In genomic region chr11:17714870-17715269, GRCh38 we compare ENCODE assay signal across 20 cellular contexts. TPM values are rescaled to one million over a fixed set of nuclear protein-coding genes. Genes with fewer than 3 reads are reported as not detected.
DNase-seq lines count a peak whose midpoint lies in the region; ATAC-seq and TF ChIP-seq lines count a peak whose summit lies in the region.
"Had no signal": no experiment of that assay in that cellular context is flagged by ENCODE, and none has a peak within 500 bp of the region (broad histone marks: within the 10 kb centered on the region; RNA-seq: fewer than 3 reads in every experiment).

No MANE protein-coding gene starts in this region.

- WGBS in heart left ventricle, 4 donors: 49 to 71% (median 68%) methylated on average over 4 of the region's 4 CpGs
- WGBS in psoas muscle, 3 donors: 29 to 46% (median 31%) methylated on average over 4 of the region's 4 CpGs

- no peaks in the 10 kb centered on the region for H3K4me1 Mint-ChIP-seq in HFFc6 (ENCODE audit: low read depth)
- H3K4me1 Mint-ChIP-seq: CD4-positive, CD25-positive, alpha-beta regulatory T cell; CD8-positive, alpha-beta memory T cell; IgD-negative memory B cell had no signal

- peaks cover 18% of the 10 kb centered on the region for H3K27me3 Mint-ChIP-seq in HFFc6 (ENCODE audit: insufficient read depth)

- peak overlapping the region in 5 of 12 donors; percentile 38 to 57 (median 46) for H3K27ac ChIP-seq in heart left ventricle
- H3K27ac ChIP-seq in left ventricle myocardium inferior (replicated peaks): peak overlapping the region; percentile 67
- H3K27ac ChIP-seq in psoas muscle: peak overlapping the region; percentile 96
- H3K27ac ChIP-seq: GM23248, HL-60 had no signal

- intact Hi-C loops in heart left ventricle (cut with DNase I): loop anchor here in 1 of 10 donors (5.0 kb wide), 1 partner anchor 113 kb away; no protein-coding TSS in a partner anchor
- intact Hi-C loops in left cardiac atrium (cut with DNase I): no loop called here
- intact Hi-C loops in left ventricle myocardium inferior (cut with micrococcal nuclease): no loop called here
- intact Hi-C loops in psoas muscle (cut with DNase I): loop anchor here (1.0 to 5.0 kb wide), 2 partner anchors 16 to 83 kb away; no protein-coding TSS in a partner anchor

- peaks cover 4 to 51% (median 11%) of the 10 kb centered on the region in 9 donors for H3K27me3 ChIP-seq in heart left ventricle
- peaks cover 60% of the 10 kb centered on the region for H3K27me3 ChIP-seq in left ventricle myocardium inferior (ENCODE audit: low read depth)
- peaks cover 0 to 4% (median 0%) of the 10 kb centered on the region in 3 donors for H3K27me3 ChIP-seq in psoas muscle (ENCODE audit: insufficient read depth in 3 of 3, low read length in 2 of 3)

- no peak overlapping the region for H3K4me3 ChIP-seq in heart left ventricle
- H3K4me3 ChIP-seq in left ventricle myocardium inferior: no peak overlapping the region
- peak overlapping the region; percentile 39 for H3K4me3 ChIP-seq in psoas muscle
- H3K4me3 ChIP-seq: GM23248, HAP-1 had no signal

- H3K9me3 ChIP-seq in heart left ventricle: no peaks in the 10 kb centered on the region
- no peaks in the 10 kb centered on the region for H3K9me3 ChIP-seq in left ventricle myocardium inferior (replicated peaks)
- no peaks in the 10 kb centered on the region for H3K9me3 ChIP-seq in psoas muscle
- H3K9me3 ChIP-seq: BE2C, HAP-1 had no signal

- ATAC-seq in heart left ventricle (peak in 3 of 4 donors; percentile 19 to 63 (median 31)), left cardiac atrium (no peak), psoas muscle (peak in 3 of 4 donors; percentile 29 to 44 (median 33))

- peaks cover 0 to 19% (median 0%) of the 10 kb centered on the region in 12 donors for H3K4me1 ChIP-seq in heart left ventricle
- peaks cover 24% of the 10 kb centered on the region for H3K4me1 ChIP-seq in left ventricle myocardium inferior
- peaks cover 42% of the 10 kb centered on the region for H3K4me1 ChIP-seq in psoas muscle
- H3K4me1 ChIP-seq: BE2C, HAP-1 had no signal

- TF ChIP-seq POLR2A in heart left ventricle (IDR thresholded peaks at IDR 0.05): no peak

- H3K36me3 ChIP-seq in heart left ventricle: no peaks in the 10 kb centered on the region
- H3K36me3 ChIP-seq in left ventricle myocardium inferior: no peaks in the 10 kb centered on the region
- H3K36me3 ChIP-seq in psoas muscle (ENCODE audit: insufficient read depth in 1 of 2, low read depth in 1 of 2): no peaks in the 10 kb centered on the region
- H3K36me3 ChIP-seq: BE2C, HAP-1 had no signal

- H3K36me3 Mint-ChIP-seq in HFFc6 (ENCODE audit: low read depth): no peaks in the 10 kb centered on the region
- H3K36me3 Mint-ChIP-seq: CD4-positive, CD25-positive, alpha-beta regulatory T cell; CD8-positive, alpha-beta memory T cell; IgD-negative memory B cell had no signal

- DNase-seq in heart left ventricle: no peak
- no peak for DNase-seq in left cardiac atrium
- DNase-seq in left ventricle myocardium inferior: no peak
- no peak for DNase-seq in psoas muscle
- DNase-seq in cerebellar cortex (ENCODE audit: low spot score): no peak
- no peak for DNase-seq in HFFc6
- no peak for DNase-seq in AG20443 (ENCODE audit: low spot score)
- DNase-seq: BE2C; C1 segment of cervical spinal cord; CD4-positive, CD25-positive, alpha-beta regulatory T cell; CD8-positive, alpha-beta memory T cell; COR-L47; DMS 273 treated with DMSO at 0.1 percent for 48 hours; GM23248 had no signal

- no peak overlapping the region for H3K27ac Mint-ChIP-seq in HFFc6
- H3K27ac Mint-ChIP-seq: CD4-positive, CD25-positive, alpha-beta regulatory T cell; CD8-positive, alpha-beta memory T cell; IgD-negative memory B cell had no signal

- H3K4me3 Mint-ChIP-seq in HFFc6: no peak overlapping the region
- H3K4me3 Mint-ChIP-seq: CD4-positive, CD25-positive, alpha-beta regulatory T cell; CD8-positive, alpha-beta memory T cell; IgD-negative memory B cell had no signal

- TF ChIP-seq CTCF in heart left ventricle (IDR thresholded peaks at IDR 0.05) (no peak), left ventricle myocardium inferior (IDR thresholded peaks at IDR 0.05; ENCODE audit: borderline replicate concordance) (no peak), psoas muscle (IDR thresholded peaks at IDR 0.05) (no peak), HFFc6 (IDR thresholded peaks at IDR 0.05) (no peak)

- no peaks in the 10 kb centered on the region for H3K9me3 Mint-ChIP-seq in HFFc6
- H3K9me3 Mint-ChIP-seq: CD8-positive, alpha-beta memory T cell had no signal

RNA-seq across cellular contexts. Expression of gene MYOD1, which starts 4.5 kb away (rescaled TPM):
- not detected for total RNA-seq in heart left ventricle
- not detected for polyA plus RNA-seq in heart left ventricle
- not detected for total RNA-seq in left cardiac atrium
- not detected for total RNA-seq in left ventricle myocardium inferior
- total RNA-seq in psoas muscle: 10 to 100 TPM; 45.6 to 95.7 (median 60.4) TPM
- polyA plus RNA-seq in psoas muscle: 10 to 100 TPM in 1 of 3 donors, 1 to 10 TPM in 2; 5.0 to 63.6 (median 6.8) TPM
- total RNA-seq in HFFc6 (2021; fragmentation: NEBNext Ultra II Directional; extraction: Animal tissue kit (Norgen Biotek cat#: 25700)): not detected
- total RNA-seq: A172; CD4-positive, CD25-positive, alpha-beta regulatory T cell; CD8-positive, alpha-beta memory T cell; GM23248; H4; HT1080 had no signal
- polyA plus RNA-seq: CD4-positive, CD25-positive, alpha-beta regulatory T cell; CD8-positive, alpha-beta memory T cell; GM23248; IgD-negative memory B cell had no signal

RNA-seq across cellular contexts. Expression of gene KCNC1, which starts 19.7 kb away (rescaled TPM):
- total RNA-seq in heart left ventricle (under 1 TPM in 3 of 9 donors, not detected in 6; 0.02 to 0.25 (median 0.05) TPM), left cardiac atrium (not detected), left ventricle myocardium inferior (not detected), psoas muscle (1 to 10 TPM in 1 of 4 donors, under 1 TPM in 3; 0.05 to 1.1 (median 0.47) TPM)
- polyA plus RNA-seq in heart left ventricle (not detected), psoas muscle (under 1 TPM; 0.01 to 0.13 (median 0.05) TPM)
- not detected for total RNA-seq in HFFc6 (2021; fragmentation: NEBNext Ultra II Directional; extraction: Animal tissue kit (Norgen Biotek cat#: 25700))
- total RNA-seq: A172; CD4-positive, CD25-positive, alpha-beta regulatory T cell; CD8-positive, alpha-beta memory T cell; GM23248; H4 had no signal
- polyA plus RNA-seq: CD8-positive, alpha-beta memory T cell; GM23248 had no signal

Comparison
In these comparisons a context has a peak if more than half of its experiments do, and no peak if none do; other contexts are left out.
1. ATAC-seq: peak in heart left ventricle (3 of 4) and psoas muscle (3 of 4); none in left cardiac atrium (0 of 2).
2. RNA of gene MYOD1, which starts 4.5 kb away (total RNA-seq): 45.6 to 95.7 TPM in psoas muscle; not detected in heart left ventricle, not detected in left cardiac atrium, not detected in left ventricle myocardium inferior (single experiment) and not detected in HFFc6; every median in the first group is over 10 times any median in the second.
3. intact Hi-C loops: an anchor here in psoas muscle (1.0 to 5.0 kb wide); none called in left cardiac atrium and left ventricle myocardium inferior.